In the genomic region with DNA sequence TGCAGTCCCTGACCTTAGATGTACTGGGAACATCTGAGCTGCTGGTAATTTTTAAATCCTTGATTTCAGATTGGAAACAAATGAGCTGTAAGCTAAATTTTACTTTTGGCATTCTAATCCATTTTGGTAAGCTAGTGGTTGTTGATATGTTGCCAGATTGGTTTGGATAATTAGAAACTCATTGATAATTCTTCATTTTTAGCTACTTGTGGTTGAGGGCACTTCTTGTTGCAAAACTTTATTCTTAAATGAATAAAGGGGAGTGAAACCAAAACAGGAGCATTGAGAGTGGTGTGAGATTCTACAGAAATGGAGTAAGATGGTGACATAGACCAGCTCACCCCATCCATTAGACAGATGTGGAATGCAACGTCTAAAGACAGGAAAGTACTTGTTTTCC, we compare ENCODE assay signal across 18 cellular contexts.
DNase-seq lines count a peak whose midpoint lies in the region; TF ChIP-seq lines count a peak whose summit lies in the region.
"Had no signal": no experiment of that assay in that cellular context is flagged by ENCODE, and none has a peak within 500 bp of the region (broad histone marks: within the 10 kb centered on the region; RNA-seq: fewer than 3 reads in every experiment).

No MANE protein-coding gene starts in this region.

- no peaks in the 10 kb centered on the region for H3K9me3 Mint-ChIP-seq in Caco-2 (ENCODE audit: unreplicated experiment)
- H3K9me3 Mint-ChIP-seq: CD14-positive monocyte; CD4-positive, CD25-positive, alpha-beta regulatory T cell; CD8-positive, alpha-beta memory T cell had no signal

- H3K36me3 ChIP-seq in subcutaneous abdominal adipose tissue (ENCODE audit: control insufficient read depth in 5 of 5, insufficient read depth in 5 of 5, low read length in 5 of 5) (peaks cover 16 to 79% (median 58%) of the 10 kb centered on the region in 5 donors), Caco-2 (ENCODE audit: control insufficient read depth, insufficient read depth, low read length) (no peaks in the 10 kb centered on the region; the same call in 1 of the 2 replicates)
- H3K36me3 ChIP-seq: BE2C had no signal

- H3K9me3 ChIP-seq in subcutaneous abdominal adipose tissue (ENCODE audit: control insufficient read depth in 5 of 5, low read length in 5 of 5), result no peaks in the 10 kb centered on the region
- H3K9me3 ChIP-seq in Caco-2, result no peaks in the 10 kb centered on the region
- H3K9me3 ChIP-seq: A549, BE2C, BLaER1 had no signal

- H3K27ac Mint-ChIP-seq in Caco-2 (ENCODE audit: unreplicated experiment), result no peak overlapping the region
- H3K27ac Mint-ChIP-seq: CD14-positive monocyte; CD4-positive, alpha-beta memory T cell; CD4-positive, CD25-positive, alpha-beta regulatory T cell; CD8-positive, alpha-beta memory T cell had no signal

- peaks cover 27% of the 10 kb centered on the region for H3K36me3 Mint-ChIP-seq in Caco-2 (ENCODE audit: insufficient read depth, unreplicated experiment)
- H3K36me3 Mint-ChIP-seq: CD4-positive, alpha-beta memory T cell; CD4-positive, CD25-positive, alpha-beta regulatory T cell; CD8-positive, alpha-beta memory T cell had no signal

- H3K27me3 ChIP-seq in subcutaneous abdominal adipose tissue (ENCODE audit: control insufficient read depth in 5 of 5, insufficient read depth in 4 of 5, low read length in 5 of 5) (no peaks in the 10 kb centered on the region), Caco-2 (replicated peaks; ENCODE audit: control insufficient read depth, insufficient read depth, low read length) (no peaks in the 10 kb centered on the region)
- H3K27me3 ChIP-seq: BE2C, BLaER1 had no signal

- POLR2A ChIA-PET in Caco-2 (lab: Charles Lee), result interaction anchor here (0.6 kb wide), 1 partner anchor 41 kb away, joined by 3 read pairs; no protein-coding TSS in a partner anchor

- BruUV-seq in Caco-2 (replicated peaks; lab: Mats Ljungman, UMichigan), result no TSS peak

- no peak overlapping the region for H3K9ac ChIP-seq in subcutaneous abdominal adipose tissue (ENCODE audit: low read length in 5 of 5)
- H3K9ac ChIP-seq: BLaER1 had no signal

- H3K4me3 Mint-ChIP-seq in Caco-2 (ENCODE audit: unreplicated experiment), result no peak overlapping the region
- H3K4me3 Mint-ChIP-seq: CD14-positive monocyte; CD4-positive, alpha-beta memory T cell; CD4-positive, CD25-positive, alpha-beta regulatory T cell; CD8-positive, alpha-beta memory T cell had no signal

- peak overlapping the region; percentile 31 for H3K27ac ChIP-seq in subcutaneous abdominal adipose tissue (ENCODE audit: low read depth, low read length)
- no peak overlapping the region for H3K27ac ChIP-seq in caudate nucleus (ENCODE audit: low read depth, low read length)
- H3K27ac ChIP-seq: 22Rv1, A549, BLaER1 had no signal

- H3K4me3 ChIP-seq in AG10803 (ENCODE audit: low read length), result no peak overlapping the region
- H3K4me3 ChIP-seq in subcutaneous abdominal adipose tissue (ENCODE audit: low read depth in 1 of 5, low read length in 5 of 5), result no peak overlapping the region
- no peak overlapping the region for H3K4me3 ChIP-seq in Caco-2 (ENCODE audit: low read depth, low read length)
- H3K4me3 ChIP-seq: A549, BLaER1 had no signal

- TF ChIP-seq CTCF in AG10803 (conservative IDR thresholded peaks at IDR 0.05; ENCODE audit: low read length), result no peak
- TF ChIP-seq CTCF in Caco-2 (IDR thresholded peaks at IDR 0.05; ENCODE audit: insufficient read depth in 1 of 2, low read depth in 1 of 2, low read length in 1 of 2, severe bottlenecking in 1 of 2, unreplicated experiment in 1 of 2), result no peak

- no peaks in the 10 kb centered on the region for H3K27me3 Mint-ChIP-seq in Caco-2 (ENCODE audit: insufficient read depth, unreplicated experiment)

- intact Hi-C loops in Caco-2 (cut with micrococcal nuclease; ENCODE audit: unreplicated experiment), result no loop called here

- peaks cover 10% of the 10 kb centered on the region for H3K4me1 Mint-ChIP-seq in Caco-2 (ENCODE audit: low read depth, unreplicated experiment)
- H3K4me1 Mint-ChIP-seq: CD14-positive monocyte; CD4-positive, CD25-positive, alpha-beta regulatory T cell had no signal

- CTCF ChIA-PET in Caco-2 (lab: Charles Lee), result no interaction called here

- peaks cover 0 to 14% (median 7%) of the 10 kb centered on the region in 5 donors for H3K4me1 ChIP-seq in subcutaneous abdominal adipose tissue (ENCODE audit: control insufficient read depth in 5 of 5, insufficient read depth in 5 of 5, low read length in 5 of 5)
- H3K4me1 ChIP-seq in Caco-2, result peaks cover 9% of the 10 kb centered on the region; the same call in 1 of the 2 replicates
- H3K4me1 ChIP-seq: A549, BE2C had no signal

- peak; percentile 78 for DNase-seq in AG10803 (ENCODE audit: low read depth)
- DNase-seq in fibroblast of gingiva (ENCODE audit: low read depth), result peak; percentile 19
- no peak for DNase-seq in caudate nucleus (lab: John Stamatoyannopoulos, UW)
- no peak for DNase-seq in Caco-2
- DNase-seq: BE2C; C1 segment of cervical spinal cord; Calu3; CD4-positive, alpha-beta memory T cell; CD4-positive, CD25-positive, alpha-beta regulatory T cell; CD8-positive, alpha-beta memory T cell; COR-L47; DMS79 treated with DMSO at 0.1 percent for 48 hours; GF-D8 had no signal

Comparison
In these comparisons a context has a peak if more than half of its experiments do, and no peak if none do; other contexts are left out.
1. DNase-seq: peak in AG10803 (single experiment) and fibroblast of gingiva (single experiment); none in caudate nucleus (0 of 61) and Caco-2 (0 of 2).